ENCODE assay signal across 11 cellular contexts in genomic region chr12:6460751-6461371, GRCh38. TPM values are rescaled to one million over a fixed set of nuclear protein-coding genes. Genes with fewer than 3 reads are reported as not detected.
DNase-seq lines count a peak whose midpoint lies in the region; ATAC-seq and TF ChIP-seq lines count a peak whose summit lies in the region.
"Had no signal": no experiment of that assay in that cellular context is flagged by ENCODE, and none has a peak within 500 bp of the region (broad histone marks: within the 10 kb centered on the region; RNA-seq: fewer than 3 reads in every experiment).

No MANE protein-coding gene starts in this region.

- H3K4me3 Mint-ChIP-seq in osteocyte (ENCODE audit: unreplicated experiment): no peak overlapping the region

- H3K79me2 ChIP-seq in PC-3 (ENCODE audit: low read length): no peaks in the 10 kb centered on the region

- BruUV-seq in PC-3 (replicated peaks; lab: Mats Ljungman, UMichigan): no TSS peak

- peak; percentile 83 for DNase-seq in activated CD8-positive, alpha-beta memory T cell treated with anti-CD3 and anti-CD28 coated beads for 24 hours
- no peak for DNase-seq in activated CD8-positive, alpha-beta memory T cell treated with anti-CD3 and anti-CD28 coated beads, Interleukin-2, amount 50 U/mL, for 4 hours
- DNase-seq in activated naive CD4-positive, alpha-beta T cell treated with anti-CD3 and anti-CD28 coated beads, Interleukin-2, amount 50 U/mL, for 16 hours: peak; percentile 50
- DNase-seq in lung (ENCODE audit: low spot score) (no peak), thoracic aorta (ENCODE audit: low spot score) (no peak), PC-3 (no peak), osteocyte (ENCODE audit: extremely low spot score, unreplicated experiment) (no peak), NCI-H1105 (lab: John Stamatoyannopoulos, UW) (no peak)

- H3K27ac Mint-ChIP-seq in osteocyte (ENCODE audit: unreplicated experiment): no peak overlapping the region

- POLR2A ChIA-PET in PC-3 (lab: Charles Lee; ENCODE audit: unreplicated experiment): interaction anchor here (0.6 kb wide), 1 partner anchor 10 kb away, joined by 4 read pairs; no protein-coding TSS in a partner anchor

- intact Hi-C loops in PC-3 (cut with micrococcal nuclease): no loop called here

- 71 to 74% methylated on average over 10 of the region's 10 CpGs for WGBS in lung, 2 donors

- no peak overlapping the region for H3K4me2 ChIP-seq in PC-3 (ENCODE audit: low read length)
- H3K4me2 ChIP-seq: A549 had no signal

- H2AFZ ChIP-seq in PC-3 (ENCODE audit: low read length): no peak overlapping the region

- H3K4me3 ChIP-seq in lung: no peak overlapping the region
- no peak overlapping the region for H3K4me3 ChIP-seq in thoracic aorta
- H3K4me3 ChIP-seq in PC-3 (ENCODE audit: low read length): no peak overlapping the region
- H3K4me3 ChIP-seq: A549 had no signal

- H3K9me3 ChIP-seq in lung (ENCODE audit: control insufficient read depth in 2 of 2, insufficient read depth in 1 of 2, low read length in 1 of 2) (no peaks in the 10 kb centered on the region), thoracic aorta (no peaks in the 10 kb centered on the region), PC-3 (ENCODE audit: low read length) (no peaks in the 10 kb centered on the region)
- H3K9me3 ChIP-seq: A549 had no signal

- ATAC-seq in lung (ENCODE audit: insufficient read depth, low FRiP score) (no peak), thoracic aorta (ENCODE audit: insufficient number of reproducible peaks, low FRiP score, low read depth) (no peak), PC-3 (no peak)
- ATAC-seq: A549, HCT116, Panc1 had no signal

- no peaks in the 10 kb centered on the region for H4K20me1 ChIP-seq in PC-3 (ENCODE audit: low read length)

- no peaks in the 10 kb centered on the region for H3K9me3 Mint-ChIP-seq in osteocyte (ENCODE audit: unreplicated experiment)

- no peak overlapping the region for H3K9ac ChIP-seq in PC-3 (ENCODE audit: low read length)

- CTCF ChIA-PET in PC-3 (lab: Charles Lee): no interaction called here

- peak overlapping the region; percentile 55 to 84 for H3K27ac ChIP-seq in lung (ENCODE audit: low read depth in 1 of 2, low read length in 1 of 2)
- H3K27ac ChIP-seq in thoracic aorta: peak overlapping the region; percentile 32 to 38
- H3K27ac ChIP-seq in PC-3 (ENCODE audit: low read length): no peak overlapping the region
- H3K27ac ChIP-seq: A549 had no signal

- peaks cover 19% of the 10 kb centered on the region for H3K36me3 Mint-ChIP-seq in osteocyte (ENCODE audit: unreplicated experiment)

- no peaks in the 10 kb centered on the region for H3K4me1 Mint-ChIP-seq in osteocyte (ENCODE audit: unreplicated experiment)

- no peaks in the 10 kb centered on the region for H3F3A ChIP-seq in PC-3 (ENCODE audit: low read length, unreplicated experiment)

- TF ChIP-seq CTCF in lung (IDR thresholded peaks at IDR 0.05; ENCODE audit: control extremely low read depth, extremely low read depth): no peak
- TF ChIP-seq CTCF in thoracic aorta (IDR thresholded peaks at IDR 0.05): no peak
- no peak for TF ChIP-seq CTCF in PC-3 (conservative IDR thresholded peaks at IDR 0.05; ENCODE audit: low read depth, low read length)
- no peak for TF ChIP-seq CTCF in osteocyte (IDR thresholded peaks at IDR 0.05)

- peaks cover 4 to 53% of the 10 kb centered on the region in 2 donors for H3K36me3 ChIP-seq in lung (ENCODE audit: control insufficient read depth in 2 of 2, insufficient read depth in 2 of 2, low read length in 2 of 2)
- peaks cover 70% of the 10 kb centered on the region for H3K36me3 ChIP-seq in thoracic aorta
- peaks cover 4% of the 10 kb centered on the region; the same call in 1 of the 2 replicates for H3K36me3 ChIP-seq in PC-3 (ENCODE audit: low read depth, low read length)

- H3K9me2 ChIP-seq in PC-3 (replicated peaks; ENCODE audit: low read length): no peaks in the 10 kb centered on the region

- H3K27me3 ChIP-seq in lung (ENCODE audit: control insufficient read depth, insufficient read depth) (no peaks in the 10 kb centered on the region), thoracic aorta (replicated peaks; ENCODE audit: insufficient read depth) (no peaks in the 10 kb centered on the region), PC-3 (ENCODE audit: low read length) (no peaks in the 10 kb centered on the region)

- H3K27me3 Mint-ChIP-seq in osteocyte (ENCODE audit: unreplicated experiment): no peaks in the 10 kb centered on the region

- H3K4me1 ChIP-seq in lung (ENCODE audit: control insufficient read depth in 2 of 2, insufficient read depth in 2 of 2, low read length in 2 of 2) (peaks cover 0 to 5% of the 10 kb centered on the region in 2 donors), thoracic aorta (ENCODE audit: control insufficient read depth in 1 of 2, low read depth in 2 of 2) (peaks cover 0 to 14% of the 10 kb centered on the region in 2 donors), PC-3 (ENCODE audit: insufficient read depth, low read length) (no peaks in the 10 kb centered on the region)

RNA-seq across cellular contexts. Expression of gene TAPBPL, which starts 9.0 kb away (rescaled TPM):
- 10 to 100 TPM; 27.4 to 28.2 TPM for total RNA-seq in lung
- 10 to 100 TPM; 11.2 to 26.8 TPM for polyA plus RNA-seq in lung
- 10 to 100 TPM; 23.7 to 37.5 TPM for total RNA-seq in thoracic aorta
- 0.47 and 1.8 TPM in 2 replicates for total RNA-seq in PC-3 (2014; rRNA removed)
- total RNA-seq in osteocyte: 13.1 and 17.0 TPM in 2 replicates

RNA-seq across cellular contexts. Expression of gene VAMP1, which starts 9.6 kb away (rescaled TPM):
- total RNA-seq in lung (10 to 100 TPM in 1 of 2 donors, 1 to 10 TPM in 1; 7.5 to 14.1 TPM), thoracic aorta (10 to 100 TPM; 24.4 to 29.9 TPM), PC-3 (2014; rRNA removed) (9.3 and 13.9 TPM in 2 replicates), osteocyte (6.9 and 9.1 TPM in 2 replicates)
- 1 to 10 TPM; 4.7 to 5.1 TPM for polyA plus RNA-seq in lung

RNA-seq across cellular contexts. Expression of gene CD27, which starts 16.1 kb away (rescaled TPM):
- 1 to 10 TPM; 1.9 to 2.0 TPM for total RNA-seq in lung
- 1 to 10 TPM; 1.5 to 3.1 TPM for polyA plus RNA-seq in lung
- total RNA-seq in thoracic aorta: 1 to 10 TPM; 1.6 to 4.7 TPM
- total RNA-seq in PC-3 (2014; rRNA removed): not detected in 2 replicates
- not detected in 2 replicates for total RNA-seq in osteocyte
- polyA plus RNA-seq: A549 had no signal

RNA-seq across cellular contexts. Expression of gene MRPL51, which starts 32.2 kb away (rescaled TPM):
- total RNA-seq in lung (100 to 1,000 TPM in 1 of 2 donors, 10 to 100 TPM in 1; 34.5 to 123 TPM), thoracic aorta (10 to 100 TPM; 40.6 to 51.7 TPM), PC-3 (2014; rRNA removed) (135 and 157 TPM in 2 replicates), osteocyte (172 TPM in 2 replicates)
- 100 to 1,000 TPM in 1 of 2 donors, 10 to 100 TPM in 1; 80.4 to 103 TPM for polyA plus RNA-seq in lung

RNA-seq across cellular contexts. Expression of gene NCAPD2, which starts 33.0 kb away (rescaled TPM):
- total RNA-seq in lung (10 to 100 TPM; 19.8 to 30.7 TPM), thoracic aorta (10 to 100 TPM; 19.9 to 26.7 TPM), PC-3 (2014; rRNA removed) (105 TPM in 2 replicates), osteocyte (36.4 and 36.9 TPM in 2 replicates)
- polyA plus RNA-seq in lung: 10 to 100 TPM in 1 of 2 donors, 1 to 10 TPM in 1; 5.8 to 11.8 TPM

Comparison
In these comparisons a context has a peak if more than half of its experiments do, and no peak if none do; other contexts are left out.
1. DNase-seq: peak in activated CD8-positive, alpha-beta memory T cell treated with anti-CD3 and anti-CD28 coated beads for 24 hours (single experiment) and activated naive CD4-positive, alpha-beta T cell treated with anti-CD3 and anti-CD28 coated beads, Interleukin-2, amount 50 U/mL, for 16 hours (single experiment); none in activated CD8-positive, alpha-beta memory T cell treated with anti-CD3 and anti-CD28 coated beads, Interleukin-2, amount 50 U/mL, for 4 hours (single experiment), lung (single experiment), thoracic aorta (single experiment), PC-3 (single experiment), osteocyte (single experiment) and NCI-H1105 (single experiment).